ENCODE assay signal across 1 cellular context in the genomic region with DNA sequence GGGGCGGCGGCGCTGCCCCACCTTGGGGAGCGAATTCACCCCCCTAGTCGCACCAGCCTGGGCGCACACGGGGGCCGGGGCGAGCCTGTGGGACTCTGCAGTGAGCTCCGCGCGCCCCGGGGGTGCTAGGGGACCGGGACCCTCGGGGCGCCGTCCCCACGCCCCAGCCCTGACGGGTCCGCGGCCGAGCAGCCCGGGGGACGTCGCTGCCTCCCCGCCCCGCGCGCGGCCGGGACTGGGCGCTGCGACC.
TF ChIP-seq lines count a peak whose summit lies in the region.

No MANE protein-coding gene starts in this region.

TF ChIP-seq in IMR-90, 13 proteins besides CTCF, POLR2A, EP300 and RAD21 (continued from another document):
- TF ChIP-seq, protein P1, sequence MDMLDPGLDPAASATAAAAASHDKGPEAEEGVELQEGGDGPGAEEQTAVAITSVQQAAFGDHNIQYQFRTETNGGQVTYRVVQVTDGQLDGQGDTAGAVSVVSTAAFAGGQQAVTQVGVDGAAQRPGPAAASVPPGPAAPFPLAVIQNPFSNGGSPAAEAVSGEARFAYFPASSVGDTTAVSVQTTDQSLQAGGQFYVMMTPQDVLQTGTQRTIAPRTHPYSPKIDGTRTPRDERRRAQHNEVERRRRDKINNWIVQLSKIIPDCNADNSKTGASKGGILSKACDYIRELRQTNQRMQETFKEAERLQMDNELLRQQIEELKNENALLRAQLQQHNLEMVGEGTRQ (IDR thresholded peaks at IDR 0.05; ENCODE audit: low read depth, low read length) = no peak
- TF ChIP-seq FOS (IDR thresholded peaks at IDR 0.05; ENCODE audit: low read depth, low read length) = no peak
- no peak for TF ChIP-seq SMC3 (IDR thresholded peaks at IDR 0.05; ENCODE audit: low read depth, low read length)
- no peak for TF ChIP-seq BHLHE40 (IDR thresholded peaks at IDR 0.05; ENCODE audit: low read depth, low read length)
- no peak for TF ChIP-seq NFE2L2 (IDR thresholded peaks at IDR 0.05; ENCODE audit: low read depth, low read length)
